Comparison of ENCODE assay signal across 8 cellular contexts in genomic region chr1:10209905-10210810, GRCh38.
DNase-seq lines count a peak whose midpoint lies in the region; ATAC-seq lines count a peak whose summit lies in the region.

TSS of gene KIF1B (plus strand) at chr1:10210570. CDS start at chr1:10232329, 21,759 bp downstream.

- peak; percentile 99 for ATAC-seq in GM19463 (IDR thresholded peaks at IDR 0.05; ENCODE audit: unreplicated experiment)

- DNase-seq in CMK (ENCODE audit: low read depth) (peak; percentile 96), HPDE6-E6E7 (ENCODE audit: extremely low spot score) (peak; percentile 99), NK-92 (lab: John Stamatoyannopoulos, UW; ENCODE audit: unreplicated experiment) (peak; percentile 69), medulla oblongata (ENCODE audit: extremely low spot score) (peak; percentile 99)
- peak; percentile 98 for DNase-seq in activated CD8-positive, alpha-beta memory T cell treated with anti-CD3 and anti-CD28 coated beads for 24 hours
- DNase-seq in effector CD8-positive, alpha-beta T cell (lab: John Stamatoyannopoulos, UW) = peak; percentile 95
- DNase-seq in stimulated activated CD8-positive, alpha-beta memory T cell treated with anti-CD3 and anti-CD28 coated beads, Interleukin-12 subunit alpha, Interleukin-12 subunit beta, amount 100 ng/mL, for 1 hour (ENCODE audit: low read depth) = peak; percentile 93

Comparison
In these comparisons a context has a peak if more than half of its experiments do, and no peak if none do; other contexts are left out.
1. Peak in every context shown above with its lines: DNase-seq and ATAC-seq.